Comparison of ENCODE assay signal across 8 cellular contexts in genomic region chr14:76152333-76152681, GRCh38. TPM values are rescaled to one million over a fixed set of nuclear protein-coding genes. Genes with fewer than 3 reads are reported as not detected.
A peak's percentile ranks its signal among the peaks of the same experiment; 100 is the strongest.
DNase-seq lines count a peak whose midpoint lies in the region; ATAC-seq and TF ChIP-seq lines count a peak whose summit lies in the region.

No MANE protein-coding gene starts in this region.

- ATAC-seq in HG03432 (IDR thresholded peaks at IDR 0.05; ENCODE audit: unreplicated experiment) = peak; percentile 71
- peak; percentile 91 for ATAC-seq in activated T-helper 17 cell treated with anti-CD3 and anti-CD28 coated beads, Interleukin-2, amount 50 U/mL, for 72 hours (replicated peaks)
- ATAC-seq in stimulated activated naive CD8-positive, alpha-beta T cell treated with anti-CD3 and anti-CD28 coated beads, Interleukin-15, amount 100 ng/mL, for 72 hours = peak; percentile 93

- H3K4me3 Mint-ChIP-seq in activated T-helper 17 cell treated with anti-CD3 and anti-CD28 coated beads, Interleukin-2, amount 50 U/mL, for 72 hours = peak overlapping the region; percentile 91
- H3K4me3 Mint-ChIP-seq in stimulated activated naive CD8-positive, alpha-beta T cell treated with anti-CD3 and anti-CD28 coated beads, Interleukin-15, amount 100 ng/mL, for 72 hours = peak overlapping the region; percentile 92 to 99

- H4K20me1 ChIP-seq in neural cell (ENCODE audit: insufficient read depth) = no peaks in the 10 kb centered on the region

- no peaks in the 10 kb centered on the region for H3K9me2 ChIP-seq in neural cell (ENCODE audit: insufficient read depth, low read length)

- TF ChIP-seq RAD21 in neural cell (conservative IDR thresholded peaks at IDR 0.05) = no peak

- H2AFZ ChIP-seq in neural cell (ENCODE audit: low read depth, low read length) = peak overlapping the region; percentile 94

- peaks cover 56% of the 10 kb centered on the region for H3K36me3 Mint-ChIP-seq in activated T-helper 17 cell treated with anti-CD3 and anti-CD28 coated beads, Interleukin-2, amount 50 U/mL, for 72 hours (ENCODE audit: low read depth)

- H3K9ac ChIP-seq in neural cell (ENCODE audit: low read length) = peak overlapping the region; percentile 93

- peak overlapping the region; percentile 79 for H3K4me3 ChIP-seq in neural cell (ENCODE audit: low read length)

- no peaks in the 10 kb centered on the region for H3K36me3 ChIP-seq in neural cell (ENCODE audit: insufficient read depth, low read length)

- H3K79me2 ChIP-seq in neural cell (replicated peaks; ENCODE audit: insufficient read depth, low read length) = peaks cover 55% of the 10 kb centered on the region

- H3K27me3 Mint-ChIP-seq in activated T-helper 17 cell treated with anti-CD3 and anti-CD28 coated beads, Interleukin-2, amount 50 U/mL, for 72 hours = no peaks in the 10 kb centered on the region
- H3K27me3 Mint-ChIP-seq in stimulated activated naive CD8-positive, alpha-beta T cell treated with anti-CD3 and anti-CD28 coated beads, Interleukin-15, amount 100 ng/mL, for 72 hours = no peaks in the 10 kb centered on the region

- H3K4me1 Mint-ChIP-seq in activated T-helper 17 cell treated with anti-CD3 and anti-CD28 coated beads, Interleukin-2, amount 50 U/mL, for 72 hours = peaks cover 35% of the 10 kb centered on the region
- peaks cover 47% of the 10 kb centered on the region for H3K4me1 Mint-ChIP-seq in stimulated activated naive CD8-positive, alpha-beta T cell treated with anti-CD3 and anti-CD28 coated beads, Interleukin-15, amount 100 ng/mL, for 72 hours

- DNase-seq in GM19238 (ENCODE audit: insufficient read length, low spot score) (peak; percentile 63), RPMI7951 (ENCODE audit: low read depth) (peak; percentile 90), fibroblast of peridontal ligament (ENCODE audit: extremely low read depth) (peak; percentile 77)
- peak; percentile 74 to 85 for DNase-seq in stimulated activated naive CD8-positive, alpha-beta T cell treated with anti-CD3 and anti-CD28 coated beads, Interleukin-15, amount 100 ng/mL, for 72 hours

- no peak for TF ChIP-seq CTCF in C4-2B (conservative IDR thresholded peaks at IDR 0.05)
- TF ChIP-seq CTCF in neural cell (IDR thresholded peaks at IDR 0.05; ENCODE audit: poor library complexity, severe bottlenecking) = no peak

- H3F3A ChIP-seq in neural cell (ENCODE audit: insufficient read depth, low read length, poor library complexity, severe bottlenecking) = no peaks in the 10 kb centered on the region

- no peaks in the 10 kb centered on the region for H3K9me3 ChIP-seq in neural cell (ENCODE audit: low read length)

- peaks cover 6% of the 10 kb centered on the region for H3K9me3 Mint-ChIP-seq in activated T-helper 17 cell treated with anti-CD3 and anti-CD28 coated beads, Interleukin-2, amount 50 U/mL, for 72 hours
- peaks cover 7 to 9% of the 10 kb centered on the region in 2 donors for H3K9me3 Mint-ChIP-seq in stimulated activated naive CD8-positive, alpha-beta T cell treated with anti-CD3 and anti-CD28 coated beads, Interleukin-15, amount 100 ng/mL, for 72 hours

- TF ChIP-seq EP300 in neural cell (conservative IDR thresholded peaks at IDR 0.05; ENCODE audit: poor library complexity, severe bottlenecking) = no peak

- H3K4me2 ChIP-seq in neural cell (ENCODE audit: low read length) = peak overlapping the region; percentile 80

- H3K27ac ChIP-seq in C4-2B (peak overlapping the region; percentile 79), neural cell (ENCODE audit: low read length) (peak overlapping the region; percentile 80)

- H3K27me3 ChIP-seq in neural cell (ENCODE audit: insufficient read depth, low read depth, low read length) = peaks cover 4% of the 10 kb centered on the region

- H3K27ac Mint-ChIP-seq in activated T-helper 17 cell treated with anti-CD3 and anti-CD28 coated beads, Interleukin-2, amount 50 U/mL, for 72 hours = peak overlapping the region; percentile 95
- peak overlapping the region; percentile 99 to 100 for H3K27ac Mint-ChIP-seq in stimulated activated naive CD8-positive, alpha-beta T cell treated with anti-CD3 and anti-CD28 coated beads, Interleukin-15, amount 100 ng/mL, for 72 hours

TF ChIP-seq in neural cell, 6 proteins besides CTCF, POLR2A, EP300 and RAD21:
- no peak for TF ChIP-seq SMC3 (conservative IDR thresholded peaks at IDR 0.05; ENCODE audit: poor library complexity)
- no peak for TF ChIP-seq REST (IDR thresholded peaks at IDR 0.05; ENCODE audit: borderline replicate concordance)
- TF ChIP-seq TAF1 (IDR thresholded peaks at IDR 0.05; ENCODE audit: low read depth) = no peak
- peak; percentile 13 for TF ChIP-seq MXI1 (conservative IDR thresholded peaks at IDR 0.05; ENCODE audit: poor library complexity, severe bottlenecking)

RNA-seq across cellular contexts. Expression of gene GPATCH2L, which starts 0.6 kb away (rescaled TPM):
- 25.6 and 31.4 TPM in 2 replicates for total RNA-seq in RPMI7951 (2014; rRNA removed; shearing (Covaris generic))
- 10 to 100 TPM; 62.5 to 83.8 TPM for total RNA-seq in activated T-helper 17 cell treated with anti-CD3 and anti-CD28 coated beads, Interleukin-2, amount 50 U/mL, for 72 hours
- 46.0 and 49.6 TPM in 2 replicates for polyA plus RNA-seq in neural cell
- 163 and 189 TPM in 2 replicates for polyA minus RNA-seq in neural cell

Comparison
In these comparisons a context has a peak if more than half of its experiments do, and no peak if none do; other contexts are left out.
1. Peak in every context shown above with its lines: DNase-seq, ATAC-seq, H3K4me3 ChIP-seq and H3K27ac ChIP-seq.